Comparison of ENCODE assay signal across 15 cellular contexts in the genomic region with DNA sequence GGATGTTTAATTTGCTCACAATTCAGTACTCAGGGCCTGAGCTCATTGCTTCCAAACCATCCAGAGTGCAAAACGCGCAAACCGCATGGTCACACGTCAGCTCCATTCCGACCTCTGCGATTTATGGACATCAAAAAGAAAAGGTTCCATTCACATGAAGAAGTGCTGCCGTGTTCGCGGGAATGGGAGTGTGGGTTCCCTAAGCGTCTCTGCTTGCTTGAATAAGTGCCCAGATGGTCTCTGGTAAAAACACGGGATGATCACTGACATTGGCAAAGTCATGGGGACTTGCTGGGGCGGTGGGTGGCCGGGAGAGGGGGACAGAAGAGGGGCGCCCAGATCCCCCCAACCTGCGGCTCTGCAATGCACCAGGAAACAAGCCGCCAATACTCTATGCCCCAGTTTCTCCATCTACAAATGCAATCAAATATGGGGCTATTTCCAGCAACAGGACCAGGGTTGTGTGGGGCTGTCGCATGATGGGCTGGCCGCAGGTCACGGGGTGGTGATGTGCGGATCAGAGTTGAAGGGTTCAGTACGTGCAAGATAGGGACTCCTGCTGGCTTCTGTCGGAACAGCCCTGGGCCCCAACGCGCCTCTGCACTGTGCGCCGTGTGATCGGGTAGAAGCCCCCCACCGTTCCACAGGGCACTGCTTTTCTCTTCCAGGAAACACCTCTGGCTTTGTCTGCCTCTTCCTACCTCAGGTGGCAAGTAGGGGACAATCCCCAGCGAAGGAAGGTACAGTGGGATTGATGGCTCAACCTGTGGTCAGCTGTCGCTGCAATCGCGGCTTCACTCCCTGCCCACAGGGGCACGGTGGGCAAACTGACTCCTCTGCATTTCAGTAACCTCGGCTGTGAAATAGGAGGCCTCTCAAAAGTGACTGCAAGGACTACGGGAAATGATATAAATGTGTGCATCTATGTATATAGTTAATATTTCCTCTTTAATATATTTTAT. TPM values are rescaled to one million over a fixed set of nuclear protein-coding genes. Genes with fewer than 3 reads are reported as not detected.
"Had no signal": no experiment of that assay in that cellular context is flagged by ENCODE, and none has a peak within 500 bp of the region (broad histone marks: within the 10 kb centered on the region; RNA-seq: fewer than 3 reads in every experiment).

No MANE protein-coding gene starts in this region.

- H3K79me2 ChIP-seq: parathyroid adenoma had no signal

- H3K27ac ChIP-seq: body of pancreas, gastroesophageal sphincter, parathyroid adenoma had no signal

- H3K4me1 ChIP-seq: parathyroid adenoma had no signal

- H3K9ac ChIP-seq: parathyroid adenoma had no signal

- H3K36me3 ChIP-seq: gastroesophageal sphincter had no signal

- FAIRE-seq: keratinocyte, small intestine had no signal

- H3K36me3 Mint-ChIP-seq: activated naive CD4-positive, alpha-beta T cell treated with anti-CD3 and anti-CD28 coated beads, Interleukin-2, amount 50 U/mL, for 24 hours; stimulated activated memory B cell treated with anti-CD40 and anti-IgM and Interleukin-4, amounts not matched to agents 10 μg/mL and 1 μg/mL and 100 μg/mL, for 72 hours; type B pancreatic cell had no signal

- H3K4me3 ChIP-seq: body of pancreas, gastroesophageal sphincter had no signal

- H3K27me3 ChIP-seq: body of pancreas had no signal

- H3K9me3 ChIP-seq: body of pancreas, gastroesophageal sphincter had no signal

- DNase-seq: activated CD4-positive, alpha-beta T cell treated with anti-CD3 and anti-CD28 coated beads, Interleukin-2, amount 50 U/mL, for 4 hours; activated T-cell treated with anti-CD3 and anti-CD28 coated beads, Interleukin-2, amount 50 U/mL, for 1 hour; body of pancreas; effector memory CD4-positive, alpha-beta T cell; small intestine; T-helper 17 cell had no signal

- H3K4me3 Mint-ChIP-seq: activated naive CD4-positive, alpha-beta T cell treated with anti-CD3 and anti-CD28 coated beads, Interleukin-2, amount 50 U/mL, for 24 hours; central memory CD8-positive, alpha-beta T cell; stimulated activated memory B cell treated with anti-CD40 and anti-IgM and Interleukin-4, amounts not matched to agents 10 μg/mL and 1 μg/mL and 100 μg/mL, for 72 hours; T-helper 17 cell; type B pancreatic cell had no signal

- H2AFZ ChIP-seq: parathyroid adenoma had no signal

- ATAC-seq: activated CD4-positive, CD25-positive, alpha-beta regulatory T cell treated with anti-CD3 and anti-CD28 coated beads, Interleukin-2, amount 50 U/mL, for 24 hours; body of pancreas; gastroesophageal sphincter; stimulated activated memory B cell treated with anti-CD40 and anti-IgM and Interleukin-4, amounts not matched to agents 10 μg/mL and 1 μg/mL and 100 μg/mL, for 72 hours; T-helper 17 cell had no signal

- H3K9me3 Mint-ChIP-seq: activated naive CD4-positive, alpha-beta T cell treated with anti-CD3 and anti-CD28 coated beads, Interleukin-2, amount 50 U/mL, for 24 hours; central memory CD8-positive, alpha-beta T cell; stimulated activated memory B cell treated with anti-CD40 and anti-IgM and Interleukin-4, amounts not matched to agents 10 μg/mL and 1 μg/mL and 100 μg/mL, for 72 hours; type B pancreatic cell had no signal

- H3K27ac Mint-ChIP-seq: activated naive CD4-positive, alpha-beta T cell treated with anti-CD3 and anti-CD28 coated beads, Interleukin-2, amount 50 U/mL, for 24 hours; stimulated activated memory B cell treated with anti-CD40 and anti-IgM and Interleukin-4, amounts not matched to agents 10 μg/mL and 1 μg/mL and 100 μg/mL, for 72 hours; T-helper 17 cell; type B pancreatic cell had no signal

RNA-seq across cellular contexts. Expression of gene FOXF1, which starts 11.2 kb away (rescaled TPM):
- total RNA-seq: T-helper 17 cell had no signal
- polyA plus RNA-seq: keratinocyte had no signal

RNA-seq across cellular contexts. Expression of gene FOXC2, which starts 45.1 kb away (rescaled TPM):
- total RNA-seq: T-helper 17 cell had no signal
- polyA plus RNA-seq: keratinocyte had no signal

RNA-seq across cellular contexts. Expression of gene FOXL1, which starts 56.8 kb away (rescaled TPM):
- total RNA-seq: subcutaneous adipose tissue had no signal
